Comparison of ENCODE assay signal across 10 cellular contexts in the genomic region with DNA sequence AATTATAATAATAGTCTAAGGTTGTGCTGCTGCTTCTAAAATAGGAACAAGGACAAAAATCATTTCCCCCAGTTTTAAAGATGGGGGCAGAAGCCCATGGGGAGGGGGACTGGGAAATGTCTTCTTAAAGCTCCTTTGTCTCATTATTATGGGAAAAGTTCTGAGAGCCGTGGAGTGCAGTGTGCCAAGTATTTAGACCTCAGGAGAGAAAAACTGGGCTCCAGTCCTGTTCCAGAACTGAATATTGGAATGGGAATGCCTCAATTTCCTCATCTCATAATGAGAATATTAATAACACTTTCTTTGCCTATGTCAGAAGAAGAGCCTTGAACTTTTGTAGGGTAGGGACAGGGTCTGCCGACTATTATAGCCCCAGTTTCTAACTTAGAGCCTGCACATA. TPM values are rescaled to one million over a fixed set of nuclear protein-coding genes. Genes with fewer than 3 reads are reported as not detected.
A peak's percentile ranks its signal among the peaks of the same experiment; 100 is the strongest.
DNase-seq lines count a peak whose midpoint lies in the region; ATAC-seq, FAIRE-seq and TF ChIP-seq lines count a peak whose summit lies in the region.
"Had no signal": no experiment of that assay in that cellular context is flagged by ENCODE, and none has a peak within 500 bp of the region (broad histone marks: within the 10 kb centered on the region; RNA-seq: fewer than 3 reads in every experiment).

No MANE protein-coding gene starts in this region.

- TF ChIP-seq CTCF in GM12865 (IDR thresholded peaks at IDR 0.05; ENCODE audit: insufficient read depth, low read depth, low read length, missing control alignments): no peak
- no peak for TF ChIP-seq CTCF in OCI-LY7 (conservative IDR thresholded peaks at IDR 0.05; ENCODE audit: low read length)
- no peak for TF ChIP-seq CTCF in psoas muscle (IDR thresholded peaks at IDR 0.05)
- no peak for TF ChIP-seq CTCF in adrenal gland (IDR thresholded peaks at IDR 0.05)
- no peak for TF ChIP-seq CTCF in endothelial cell (IDR thresholded peaks at IDR 0.05; ENCODE audit: unreplicated experiment)

- no peak for FAIRE-seq in urothelium cell line (lab: Jason Lieb, UNC)

- H3K27me3 ChIP-seq in endocrine pancreas (ENCODE audit: control insufficient read depth, insufficient read depth, low read length) (no peaks in the 10 kb centered on the region), psoas muscle (ENCODE audit: insufficient read depth in 3 of 3, low read length in 2 of 3) (peaks cover 0 to 2% (median 0%) of the 10 kb centered on the region in 3 donors), adrenal gland (no peaks in the 10 kb centered on the region)

- H3K4me1 ChIP-seq in OCI-LY7 (ENCODE audit: insufficient read depth, low read length, poor library complexity, severe bottlenecking) (peaks cover 15% of the 10 kb centered on the region), endocrine pancreas (ENCODE audit: control insufficient read depth, insufficient read depth, low read length) (peaks cover 8% of the 10 kb centered on the region), psoas muscle (peaks cover 15% of the 10 kb centered on the region), adrenal gland (replicated peaks in 1 of 2) (peaks cover 0 to 5% of the 10 kb centered on the region in 2 donors)

- no peaks in the 10 kb centered on the region for H3K79me2 ChIP-seq in OCI-LY7 (ENCODE audit: insufficient read depth, low read depth, low read length)

- no peaks in the 10 kb centered on the region for H3K9me3 ChIP-seq in OCI-LY7 (ENCODE audit: low read length)
- H3K9me3 ChIP-seq in endocrine pancreas (ENCODE audit: control insufficient read depth, low read length): no peaks in the 10 kb centered on the region
- no peaks in the 10 kb centered on the region for H3K9me3 ChIP-seq in psoas muscle
- H3K9me3 ChIP-seq in adrenal gland (replicated peaks in 1 of 3): no peaks in the 10 kb centered on the region

- H3K27me3 Mint-ChIP-seq in endothelial cell (ENCODE audit: unreplicated experiment): no peaks in the 10 kb centered on the region

- peak overlapping the region; percentile 99; the same call in 1 of the 2 replicates for H2AFZ ChIP-seq in OCI-LY7 (ENCODE audit: low read length)

- no TSS peak for BruUV-seq in OCI-LY7 (replicated peaks; lab: Mats Ljungman, UMichigan)

- H3K4me1 Mint-ChIP-seq in endothelial cell (ENCODE audit: unreplicated experiment): peaks cover 12% of the 10 kb centered on the region

- WGBS in psoas muscle, 3 donors: 55 to 67% (median 55%) methylated on average over 2 of the region's 2 CpGs
- WGBS in adrenal gland, 4 donors: 51 to 62% (median 57%) methylated on average over 2 of the region's 2 CpGs

- intact Hi-C loops in OCI-LY7 (cut with micrococcal nuclease; ENCODE audit: unreplicated experiment) (loop anchor here (2.0 kb wide), 1 partner anchor 41 kb away; a partner anchor contains a TSS), psoas muscle (cut with DNase I) (loop anchor here in 1 of 2 donors (1.0 kb wide), 1 partner anchor 40 kb away; no protein-coding TSS in a partner anchor), adrenal gland (cut with DNase I) (no loop called here)

- H3K9me3 Mint-ChIP-seq in endothelial cell (ENCODE audit: unreplicated experiment): no peaks in the 10 kb centered on the region

- H3K4me3 ChIP-seq in GM12865 (ENCODE audit: low read depth, low read length) (peak overlapping the region; percentile 62), OCI-LY7 (ENCODE audit: low read depth, low read length, poor library complexity, severe bottlenecking) (no peak overlapping the region), endocrine pancreas (ENCODE audit: control insufficient read depth, insufficient read depth, low read length) (peak overlapping the region; percentile 58), psoas muscle (peak overlapping the region; percentile 75), adrenal gland (no peak overlapping the region)
- H3K4me3 ChIP-seq: lung had no signal

- H3K27ac Mint-ChIP-seq in endothelial cell (ENCODE audit: unreplicated experiment): no peak overlapping the region

- TF ChIP-seq POLR2A in adrenal gland (IDR thresholded peaks at IDR 0.05): no peak

- H3K36me3 Mint-ChIP-seq in endothelial cell (ENCODE audit: low read depth, unreplicated experiment): no peaks in the 10 kb centered on the region

- H3K4me3 Mint-ChIP-seq in endothelial cell (ENCODE audit: unreplicated experiment): no peak overlapping the region

- ATAC-seq in psoas muscle (no peak), HG03521 (IDR thresholded peaks at IDR 0.05; ENCODE audit: unreplicated experiment) (no peak)

- no peaks in the 10 kb centered on the region for H4K20me1 ChIP-seq in OCI-LY7 (ENCODE audit: insufficient read depth, low read length)

- no peaks in the 10 kb centered on the region for H3K9me2 ChIP-seq in OCI-LY7 (ENCODE audit: insufficient read depth, low read length)

- H3K27ac ChIP-seq in OCI-LY7 (ENCODE audit: low read depth, low read length, poor library complexity, severe bottlenecking): no peak overlapping the region
- H3K27ac ChIP-seq in psoas muscle: peak overlapping the region; percentile 76
- H3K27ac ChIP-seq in adrenal gland: peak overlapping the region in 1 of 5 donors; percentile 85

- no peak overlapping the region for H3K9ac ChIP-seq in endocrine pancreas (ENCODE audit: control insufficient read depth, insufficient read depth, low read length)

- CTCF ChIA-PET in OCI-LY7 (lab: Charles Lee; ENCODE audit: unreplicated experiment): no interaction called here

- DNase-seq in GM12865 (ENCODE audit: low read depth) (no peak), OCI-LY7 (ENCODE audit: low spot score) (no peak), psoas muscle (no peak), adrenal gland (no peak), urothelium cell line (ENCODE audit: low spot score) (no peak), endothelial cell (ENCODE audit: low spot score) (no peak)
- DNase-seq: GOT3 had no signal

- POLR2A ChIA-PET in OCI-LY7 (lab: Charles Lee): interaction anchor here (0.7 to 1.5 kb wide), 9 partner anchors 9 to 476 kb away, joined by 3 to 5 read pairs (median 3); a partner anchor contains a TSS

- H3K4me2 ChIP-seq in OCI-LY7 (ENCODE audit: low read length): peak overlapping the region; percentile 81

- H3K36me3 ChIP-seq in OCI-LY7 (ENCODE audit: insufficient read depth, low read length) (no peaks in the 10 kb centered on the region), endocrine pancreas (ENCODE audit: control insufficient read depth, insufficient read depth, low read length) (no peaks in the 10 kb centered on the region), psoas muscle (ENCODE audit: insufficient read depth in 1 of 2, low read depth in 1 of 2) (no peaks in the 10 kb centered on the region), adrenal gland (replicated peaks in 1 of 2) (no peaks in the 10 kb centered on the region)

RNA-seq across cellular contexts. Expression of a gene that starts 40.9 kb away (rescaled TPM):
- 2.7 and 4.7 TPM in 2 replicates for total RNA-seq in OCI-LY7 (2014; rRNA removed; shearing (Covaris generic))
- total RNA-seq in OCI-LY7 (2022) (2.9 and 3.7 TPM in 2 replicates), psoas muscle (10 to 100 TPM; 13.5 to 51.3 (median 26.3) TPM), adrenal gland (10 to 100 TPM in 3 of 8 donors, 1 to 10 TPM in 5; 3.6 to 13.4 (median 8.1) TPM), endothelial cell (ENCODE audit: unreplicated experiment) (1.8 TPM)
- polyA plus RNA-seq in psoas muscle (10 to 100 TPM in 2 of 3 donors, 1 to 10 TPM in 1; 6.6 to 29.2 (median 10.1) TPM), adrenal gland (10 to 100 TPM; 13.4 to 19.7 (median 14.5) TPM)

Comparison
In these comparisons a context has a peak if more than half of its experiments do, and no peak if none do; other contexts are left out.
1. H3K4me3 ChIP-seq: peak in GM12865 (single experiment), endocrine pancreas (single experiment) and psoas muscle (single experiment); none in OCI-LY7 (single experiment) and adrenal gland (0 of 4).